In the genomic region with DNA sequence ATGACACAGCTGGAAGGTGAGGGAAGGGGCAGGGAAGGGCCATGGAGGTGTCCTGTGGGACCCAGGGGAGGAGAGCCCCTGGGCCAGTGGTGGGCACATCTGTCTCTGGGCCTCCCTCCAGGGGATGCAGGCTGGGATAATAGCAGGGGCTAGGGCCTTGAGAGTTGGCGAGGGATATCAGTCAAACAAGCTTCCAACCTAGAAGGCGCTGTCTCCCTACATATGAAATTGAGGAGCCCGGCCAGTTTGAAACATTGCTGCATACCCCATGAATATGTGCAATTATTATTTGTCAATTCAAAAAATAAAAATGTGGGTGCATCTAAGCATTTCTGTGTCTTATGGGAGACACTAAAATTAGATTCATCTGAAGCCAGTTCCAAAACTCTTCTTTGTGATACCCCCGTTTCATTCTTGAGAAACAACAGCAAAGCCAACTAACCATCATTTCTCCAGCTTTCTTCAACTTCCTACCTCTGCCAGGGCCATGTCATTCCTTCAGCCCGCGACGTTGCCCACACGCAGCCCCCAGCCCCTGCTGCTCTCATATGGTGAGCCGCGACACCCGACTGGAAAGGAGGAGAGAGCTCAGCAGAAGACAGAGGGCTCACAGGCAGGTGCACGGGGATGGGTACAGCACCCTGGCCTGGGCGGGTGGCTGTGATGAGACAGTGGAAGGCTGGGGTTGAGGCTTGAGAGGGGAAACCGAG, we compare ENCODE assay signal across 21 cellular contexts.
DNase-seq lines count a peak whose midpoint lies in the region; ATAC-seq and TF ChIP-seq lines count a peak whose summit lies in the region.
"Had no signal": no experiment of that assay in that cellular context is flagged by ENCODE, and none has a peak within 500 bp of the region (broad histone marks: within the 10 kb centered on the region; RNA-seq: fewer than 3 reads in every experiment).

No MANE protein-coding gene starts in this region.

- H3K9me3 ChIP-seq in BLaER1 treated with 17β-estradiol and CSF1 and Interleukin-3, amounts not matched to agents 10 nM and 100 nM (replicated peaks in 1 of 11), result no peaks in the 10 kb centered on the region
- H3K9me3 ChIP-seq in H9 (ENCODE audit: control insufficient read depth, low read depth, low read length), result no peaks in the 10 kb centered on the region
- no peaks in the 10 kb centered on the region for H3K9me3 ChIP-seq in neural progenitor cell (ENCODE audit: low read depth)
- H3K9me3 ChIP-seq in upper lobe of right lung, result no peaks in the 10 kb centered on the region
- H3K9me3 ChIP-seq: A549, BE2C had no signal

- TF ChIP-seq CTCF in H9 (conservative IDR thresholded peaks at IDR 0.05) (no peak), neural progenitor cell (IDR thresholded peaks at IDR 0.05) (no peak), upper lobe of right lung (IDR thresholded peaks at IDR 0.05) (no peak)

- H3K4me1 Mint-ChIP-seq in H9, result 0 out of 4 replicates have a peak, but pooled peaks cover 0 to under 1% of the 10 kb centered on the region in 2 experiments
- H3K4me1 Mint-ChIP-seq in neural progenitor cell, result peaks cover 7% of the 10 kb centered on the region
- H3K4me1 Mint-ChIP-seq: CD4-positive, alpha-beta memory T cell; GM23338 had no signal

- H3K4me1 ChIP-seq in BLaER1 treated with 17β-estradiol and CSF1 and Interleukin-3, amounts not matched to agents 10 nM and 100 nM, result peaks cover 0 to 96% (median 53%) of the 10 kb centered on the region in 10 experiments; a peak in 14 of 20 replicates
- no peaks in the 10 kb centered on the region for H3K4me1 ChIP-seq in H9 (ENCODE audit: insufficient read depth, low read length)
- H3K4me1 ChIP-seq in neural progenitor cell, result no peaks in the 10 kb centered on the region
- H3K4me1 ChIP-seq in upper lobe of right lung, result no peaks in the 10 kb centered on the region
- H3K4me1 ChIP-seq: A549, BE2C had no signal

- no peak overlapping the region for H3K27ac ChIP-seq in BLaER1 treated with 17β-estradiol and CSF1 and Interleukin-3, amounts not matched to agents 10 nM and 100 nM
- H3K27ac ChIP-seq in H9 (ENCODE audit: insufficient read length, low read depth, low read length) (no peak overlapping the region), neural progenitor cell (no peak overlapping the region), upper lobe of right lung (no peak overlapping the region)
- H3K27ac ChIP-seq: A549 had no signal

- no peak overlapping the region for H3K56ac ChIP-seq in H9 (ENCODE audit: insufficient read length, low read depth, low read length)

- peak overlapping the region in 6 of 11 experiments; percentile 11 to 76 (median 68); a peak in 10 of 22 replicates for H3K4me2 ChIP-seq in BLaER1 treated with 17β-estradiol and CSF1 and Interleukin-3, amounts not matched to agents 10 nM and 100 nM
- H3K4me2 ChIP-seq in H9 (ENCODE audit: insufficient read depth, insufficient read length, low read length) (no peak overlapping the region), neural progenitor cell (no peak overlapping the region)
- H3K4me2 ChIP-seq: A549, GM23338 had no signal

- no peak overlapping the region for H2BK20ac ChIP-seq in H9 (ENCODE audit: low read depth, low read length, poor library complexity, severe bottlenecking)

- H2AK5ac ChIP-seq in H9 (ENCODE audit: insufficient read length, low read length), result no peak overlapping the region

- no peaks in the 10 kb centered on the region for H4K20me1 ChIP-seq in BLaER1 treated with 17β-estradiol and CSF1 and Interleukin-3, amounts not matched to agents 10 nM and 100 nM
- H4K20me1 ChIP-seq in H9 (ENCODE audit: control insufficient read depth, insufficient read depth, insufficient read length) (no peaks in the 10 kb centered on the region), neural progenitor cell (ENCODE audit: low read depth) (no peaks in the 10 kb centered on the region)

- peak; percentile 10 for DNase-seq in H9
- DNase-seq in neural progenitor cell (ENCODE audit: low spot score), result no peak
- peak; percentile 51 for DNase-seq in upper lobe of right lung
- DNase-seq in amygdala (lab: John Stamatoyannopoulos, UW), result no peak
- DNase-seq: 8988T; ACHN; AML-193; BE2C; C1 segment of cervical spinal cord; Calu3; CD4-positive, alpha-beta memory T cell; COR-L47; DND-41; GDM1; HCEC 1CT had no signal

- intact Hi-C loops in upper lobe of right lung (cut with DNase I), result no loop called here

- no peak overlapping the region; the same call in 1 of the 2 replicates for H2BK15ac ChIP-seq in H9 (ENCODE audit: low read depth, low read length)

- no peak overlapping the region for H3K23ac ChIP-seq in H9 (ENCODE audit: insufficient read length, low read depth, low read length)

- H3K18ac ChIP-seq in H9 (ENCODE audit: insufficient read length, low read depth, low read length), result no peak overlapping the region

- H3K23me2 ChIP-seq in H9 (ENCODE audit: insufficient read length, low read depth, low read length, poor library complexity, severe bottlenecking), result no peaks in the 10 kb centered on the region

- no peak overlapping the region for H3K4me3 ChIP-seq in BLaER1 treated with 17β-estradiol and CSF1 and Interleukin-3, amounts not matched to agents 10 nM and 100 nM
- no peak overlapping the region for H3K4me3 ChIP-seq in neural progenitor cell
- no peak overlapping the region for H3K4me3 ChIP-seq in upper lobe of right lung
- H3K4me3 ChIP-seq: A549, GM12878, GM23338 had no signal

- H2BK12ac ChIP-seq in H9 (ENCODE audit: insufficient read length, low read depth, low read length), result no peak overlapping the region

- no peak overlapping the region for H3K14ac ChIP-seq in H9 (ENCODE audit: insufficient read depth, low read length)

- no peaks in the 10 kb centered on the region for H3K79me1 ChIP-seq in H9 (ENCODE audit: insufficient read depth, low read depth, low read length, poor library complexity, severe bottlenecking)

- WGBS in H9 (ENCODE audit: extremely low coverage, insufficient read length, low lambda C conversion rate), result no CpG with 5 or more reads among the region's 14 CpGs

- H3K4me3 Mint-ChIP-seq in H9 (no peak overlapping the region), neural progenitor cell (no peak overlapping the region)
- H3K4me3 Mint-ChIP-seq: CD4-positive, alpha-beta memory T cell; GM23338 had no signal

- no peaks in the 10 kb centered on the region for H3K36me3 ChIP-seq in BLaER1 treated with 17β-estradiol and CSF1 and Interleukin-3, amounts not matched to agents 10 nM and 100 nM
- H3K36me3 ChIP-seq in neural progenitor cell (no peaks in the 10 kb centered on the region), upper lobe of right lung (no peaks in the 10 kb centered on the region)
- H3K36me3 ChIP-seq: BE2C had no signal

- H4K5ac ChIP-seq in H9 (ENCODE audit: insufficient read length, low read depth, low read length), result no peak overlapping the region

- H4K8ac ChIP-seq in H9 (replicated peaks; ENCODE audit: insufficient read length, low read depth, low read length), result no peak overlapping the region

- peaks cover 13% of the 10 kb centered on the region for H3K27me3 Mint-ChIP-seq in H9 (ENCODE audit: low read depth)
- H3K27me3 Mint-ChIP-seq in neural progenitor cell (ENCODE audit: insufficient read depth, low read depth), result peaks cover 6% of the 10 kb centered on the region
- H3K27me3 Mint-ChIP-seq: CD4-positive, alpha-beta memory T cell had no signal

- ATAC-seq in upper lobe of right lung (no peak), HG02623 (IDR thresholded peaks at IDR 0.05; ENCODE audit: unreplicated experiment) (no peak), GM21576 (IDR thresholded peaks at IDR 0.05; ENCODE audit: unreplicated experiment) (no peak)
- ATAC-seq: A549, GM12878, GM23338 had no signal

- H3K36me3 Mint-ChIP-seq in H9 (ENCODE audit: insufficient read depth in 1 of 3, low read depth in 3 of 3) (no peaks in the 10 kb centered on the region), neural progenitor cell (no peaks in the 10 kb centered on the region)
- H3K36me3 Mint-ChIP-seq: CD4-positive, alpha-beta memory T cell had no signal

- no peaks in the 10 kb centered on the region for H3F3A ChIP-seq in neural progenitor cell (ENCODE audit: low read depth)

- H2BK120ac ChIP-seq in H9 (ENCODE audit: low read depth, low read length, poor library complexity, severe bottlenecking), result no peak overlapping the region

- H3K9ac ChIP-seq in BLaER1 treated with 17β-estradiol and CSF1 and Interleukin-3, amounts not matched to agents 10 nM and 100 nM, result no peak overlapping the region
- H3K9ac ChIP-seq in H9 (ENCODE audit: extremely low read depth, insufficient read length, low read length), result no peak overlapping the region
- H3K9ac ChIP-seq in neural progenitor cell, result no peak overlapping the region

- H3K9me3 Mint-ChIP-seq in H9 (peaks cover 0 to 2% of the 10 kb centered on the region in 2 experiments; a peak in 1 of 5 replicates), neural progenitor cell (no peaks in the 10 kb centered on the region)

- H3K27me3 ChIP-seq in BLaER1 treated with 17β-estradiol and CSF1 and Interleukin-3, amounts not matched to agents 10 nM and 100 nM, result peaks cover 0 to 4% (median 0%) of the 10 kb centered on the region in 11 experiments; a peak in 2 of 22 replicates
- H3K27me3 ChIP-seq in H9 (ENCODE audit: insufficient read depth, low read length) (no peaks in the 10 kb centered on the region), neural progenitor cell (no peaks in the 10 kb centered on the region), upper lobe of right lung (no peaks in the 10 kb centered on the region)
- H3K27me3 ChIP-seq: BE2C had no signal

- H3T11ph ChIP-seq in H9 (ENCODE audit: low read length), result no peak overlapping the region

- no peak overlapping the region for H2BK5ac ChIP-seq in H9 (ENCODE audit: insufficient read length, low read length)

- H2AFZ ChIP-seq in H9 (ENCODE audit: low read length) (no peak overlapping the region), neural progenitor cell (replicated peaks) (no peak overlapping the region)
- H2AFZ ChIP-seq: GM23338 had no signal

- H3K27ac Mint-ChIP-seq in H9 (no peak overlapping the region), neural progenitor cell (peak overlapping the region; percentile 61)
- H3K27ac Mint-ChIP-seq: CD4-positive, alpha-beta memory T cell; GM23338 had no signal

- H3K79me2 ChIP-seq in H9 (ENCODE audit: insufficient read depth, low read length), result no peaks in the 10 kb centered on the region
- no peaks in the 10 kb centered on the region for H3K79me2 ChIP-seq in neural progenitor cell (ENCODE audit: low read depth)

- H3K4ac ChIP-seq in H9 (ENCODE audit: low read depth, low read length), result no peak overlapping the region

- H4K91ac ChIP-seq in H9 (ENCODE audit: insufficient read length, low read depth, low read length), result no peak overlapping the region

Comparison
In these comparisons a context has a peak if more than half of its experiments do, and no peak if none do; other contexts are left out.
1. H3K4me2 ChIP-seq: peak in BLaER1 treated with 17β-estradiol and CSF1 and Interleukin-3, amounts not matched to agents 10 nM and 100 nM (6 of 11); none in H9 (single experiment) and neural progenitor cell (single experiment).
2. DNase-seq: peak in H9 (single experiment) and upper lobe of right lung (single experiment); none in neural progenitor cell (single experiment) and amygdala (0 of 56).